Comparison of ENCODE assay signal across 1 cellular context in the genomic region with DNA sequence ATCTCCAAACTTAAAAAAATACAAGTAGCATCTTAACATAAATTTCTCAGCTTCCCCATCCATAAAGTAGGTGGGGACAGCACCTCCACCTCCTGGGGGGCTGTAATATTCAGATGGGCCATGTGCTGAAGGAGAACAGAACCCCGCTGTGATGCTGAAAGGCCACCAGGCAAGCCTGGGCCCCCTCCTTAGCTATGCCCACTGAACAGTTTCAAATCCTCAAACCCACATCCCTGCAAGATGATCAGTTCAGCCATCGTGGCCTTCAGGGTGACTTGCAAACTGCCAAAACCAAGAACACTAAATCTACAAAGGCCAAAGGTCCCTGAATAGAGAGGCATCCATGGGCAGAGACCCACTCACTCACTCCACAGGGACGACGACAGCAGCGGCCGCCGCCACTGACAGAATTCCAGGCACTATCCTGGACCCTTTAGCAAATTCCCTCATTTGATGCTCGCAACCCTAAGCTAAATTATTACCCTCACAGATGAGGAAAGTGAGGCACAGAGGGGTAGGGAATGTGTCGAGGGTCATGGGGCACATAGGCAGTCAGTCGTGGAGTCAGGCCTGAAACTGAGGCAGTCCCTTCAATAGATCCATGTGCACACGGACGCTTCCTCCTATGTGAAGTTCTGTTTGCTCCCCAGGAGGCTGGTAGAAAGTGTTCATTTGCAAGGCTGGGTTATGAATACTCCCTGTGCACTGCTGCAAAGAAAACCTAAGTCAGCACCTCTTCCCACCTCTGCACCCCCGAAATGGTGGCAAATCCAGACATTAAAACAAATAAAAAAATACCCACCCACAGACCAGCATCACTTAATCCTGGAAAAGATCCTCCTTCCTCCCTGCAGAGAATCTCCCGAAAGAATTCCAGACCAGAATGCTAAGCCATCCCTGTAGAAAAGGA.
TF ChIP-seq lines count a peak whose summit lies in the region.

No MANE protein-coding gene starts in this region.

TF ChIP-seq in GM23338, 12 proteins besides CTCF, POLR2A, EP300 and RAD21:
- TF ChIP-seq ZNF114 (CRISPR knock-in tag; IDR thresholded peaks at IDR 0.05) (no peak), CREB1 (CRISPR knock-in tag; IDR thresholded peaks at IDR 0.05; ENCODE audit: low read depth) (no peak), EZH2phosphoT487 (IDR thresholded peaks at IDR 0.05; ENCODE audit: unreplicated experiment) (no peak), JUNB (IDR thresholded peaks at IDR 0.05; ENCODE audit: unreplicated experiment) (no peak), POLR2AphosphoS5 (IDR thresholded peaks at IDR 0.05; ENCODE audit: low read depth) (no peak), NANOG (IDR thresholded peaks at IDR 0.05; ENCODE audit: borderline replicate concordance) (no peak)
- TF ChIP-seq, protein P1, sequence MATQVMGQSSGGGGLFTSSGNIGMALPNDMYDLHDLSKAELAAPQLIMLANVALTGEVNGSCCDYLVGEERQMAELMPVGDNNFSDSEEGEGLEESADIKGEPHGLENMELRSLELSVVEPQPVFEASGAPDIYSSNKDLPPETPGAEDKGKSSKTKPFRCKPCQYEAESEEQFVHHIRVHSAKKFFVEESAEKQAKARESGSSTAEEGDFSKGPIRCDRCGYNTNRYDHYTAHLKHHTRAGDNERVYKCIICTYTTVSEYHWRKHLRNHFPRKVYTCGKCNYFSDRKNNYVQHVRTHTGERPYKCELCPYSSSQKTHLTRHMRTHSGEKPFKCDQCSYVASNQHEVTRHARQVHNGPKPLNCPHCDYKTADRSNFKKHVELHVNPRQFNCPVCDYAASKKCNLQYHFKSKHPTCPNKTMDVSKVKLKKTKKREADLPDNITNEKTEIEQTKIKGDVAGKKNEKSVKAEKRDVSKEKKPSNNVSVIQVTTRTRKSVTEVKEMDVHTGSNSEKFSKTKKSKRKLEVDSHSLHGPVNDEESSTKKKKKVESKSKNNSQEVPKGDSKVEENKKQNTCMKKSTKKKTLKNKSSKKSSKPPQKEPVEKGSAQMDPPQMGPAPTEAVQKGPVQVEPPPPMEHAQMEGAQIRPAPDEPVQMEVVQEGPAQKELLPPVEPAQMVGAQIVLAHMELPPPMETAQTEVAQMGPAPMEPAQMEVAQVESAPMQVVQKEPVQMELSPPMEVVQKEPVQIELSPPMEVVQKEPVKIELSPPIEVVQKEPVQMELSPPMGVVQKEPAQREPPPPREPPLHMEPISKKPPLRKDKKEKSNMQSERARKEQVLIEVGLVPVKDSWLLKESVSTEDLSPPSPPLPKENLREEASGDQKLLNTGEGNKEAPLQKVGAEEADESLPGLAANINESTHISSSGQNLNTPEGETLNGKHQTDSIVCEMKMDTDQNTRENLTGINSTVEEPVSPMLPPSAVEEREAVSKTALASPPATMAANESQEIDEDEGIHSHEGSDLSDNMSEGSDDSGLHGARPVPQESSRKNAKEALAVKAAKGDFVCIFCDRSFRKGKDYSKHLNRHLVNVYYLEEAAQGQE (IDR thresholded peaks at IDR 0.05; ENCODE audit: unreplicated experiment): no peak
